10 cellular contexts compared by ENCODE assay signal in genomic region chr2:134692461-134692860, GRCh38. TPM values are rescaled to one million over a fixed set of nuclear protein-coding genes. Genes with fewer than 3 reads are reported as not detected.
A peak's percentile ranks its signal among the peaks of the same experiment; 100 is the strongest.
DNase-seq lines count a peak whose midpoint lies in the region; ATAC-seq and TF ChIP-seq lines count a peak whose summit lies in the region.
"Had no signal": no experiment of that assay in that cellular context is flagged by ENCODE, and none has a peak within 500 bp of the region (broad histone marks: within the 10 kb centered on the region; RNA-seq: fewer than 3 reads in every experiment).

No MANE protein-coding gene starts in this region.

- peak; percentile 63 for ATAC-seq in GM21360 (IDR thresholded peaks at IDR 0.05; ENCODE audit: unreplicated experiment)

- TF ChIP-seq CTCF in GM12872 (IDR thresholded peaks at IDR 0.05; ENCODE audit: insufficient read depth, low read depth, low read length), result peak; percentile 45; the same call in 2 of the 3 replicates

- H3K27me3 ChIP-seq in H7 (ENCODE audit: control insufficient read depth, insufficient read depth, low read length), result no peaks in the 10 kb centered on the region

- DNase-seq in KBM-7 (peak; percentile 53), germinal center (ENCODE audit: low spot score) (peak; percentile 50), ecto neural progenitor cell (ENCODE audit: low spot score) (no peak), H7 (no peak), NCI-H748 treated with DMSO at 0.1 percent for 48 hours (lab: John Stamatoyannopoulos, UW) (no peak)
- DNase-seq: activated T-cell treated with anti-CD3 and anti-CD28 coated beads, Interleukin-2, amount 50 U/mL, for 48 hours; erythroblast had no signal

- no peak overlapping the region for H3K4me3 ChIP-seq in H7 (ENCODE audit: insufficient read depth, low read depth, low read length)
- H3K4me3 ChIP-seq: skin epidermis had no signal

- in situ Hi-C loops in KBM-7 (cut with MboI; ENCODE audit: low pct_unique_long_range_greater_than_20kb, low sequenced_read_pairs), result no loop called here

- H3K36me3 ChIP-seq in H7 (replicated peaks; ENCODE audit: control insufficient read depth, insufficient read depth, low read length), result no peaks in the 10 kb centered on the region

RNA-seq across cellular contexts. Expression of gene TMEM163, which starts 26.3 kb away (rescaled TPM):
- total RNA-seq in H7 (2014; rRNA removed; shearing (Covaris generic)), result 0.14 and 0.26 TPM in 2 replicates

Comparison
In these comparisons a context has a peak if more than half of its experiments do, and no peak if none do; other contexts are left out.
1. DNase-seq: peak in KBM-7 (single experiment) and germinal center (single experiment); none in ecto neural progenitor cell (single experiment), H7 (single experiment) and NCI-H748 treated with DMSO at 0.1 percent for 48 hours (single experiment).